ENCODE assay signal across 30 cellular contexts in genomic region chr13:83008496-83008895, GRCh38.
DNase-seq lines count a peak whose midpoint lies in the region; TF ChIP-seq lines count a peak whose summit lies in the region.
"Had no signal": no experiment of that assay in that cellular context is flagged by ENCODE, and none has a peak within 500 bp of the region (broad histone marks: within the 10 kb centered on the region; RNA-seq: fewer than 3 reads in every experiment).

No MANE protein-coding gene starts in this region.

- POLR2A ChIA-PET in MCF 10A (lab: Yijun Ruan, JAX), result no interaction called here

- no peak overlapping the region for H3K4me2 ChIP-seq in neural cell (ENCODE audit: low read length)
- H3K4me2 ChIP-seq: A549; BLaER1; BLaER1 treated with 17β-estradiol and CSF1 and Interleukin-3, amounts not matched to agents 10 nM and 100 nM had no signal

- intact Hi-C loops in MCF 10A (cut with micrococcal nuclease), result no loop called here
- intact Hi-C loops in breast epithelium (cut with DNase I; ENCODE audit: low total_unique reads), result no loop called here

- H4K20me1 ChIP-seq in neural cell (ENCODE audit: insufficient read depth), result no peaks in the 10 kb centered on the region
- H4K20me1 ChIP-seq: BLaER1; BLaER1 treated with 17β-estradiol and CSF1 and Interleukin-3, amounts not matched to agents 10 nM and 100 nM had no signal

- H3K9me3 ChIP-seq in breast epithelium (no peaks in the 10 kb centered on the region), neural cell (ENCODE audit: low read length) (no peaks in the 10 kb centered on the region)
- H3K9me3 ChIP-seq: A549, BE2C, BLaER1, Caco-2 had no signal

- no peak for TF ChIP-seq RAD21 in neural cell (conservative IDR thresholded peaks at IDR 0.05)

- no peaks in the 10 kb centered on the region for H3K27me3 Mint-ChIP-seq in MCF 10A (ENCODE audit: insufficient read depth, unreplicated experiment)
- H3K27me3 Mint-ChIP-seq: B cell; CD4-positive, alpha-beta memory T cell; CD4-positive, alpha-beta T cell; CD4-positive, CD25-positive, alpha-beta regulatory T cell; CD8-positive, alpha-beta memory T cell had no signal

- no peak for TF ChIP-seq CTCF in MCF 10A (IDR thresholded peaks at IDR 0.05; ENCODE audit: unreplicated experiment)
- no peak for TF ChIP-seq CTCF in breast epithelium (IDR thresholded peaks at IDR 0.05)
- TF ChIP-seq CTCF in neural cell (IDR thresholded peaks at IDR 0.05; ENCODE audit: poor library complexity, severe bottlenecking), result no peak

- CTCF ChIA-PET in MCF 10A (lab: Yijun Ruan, JAX), result no interaction called here

- no peaks in the 10 kb centered on the region for H3K4me1 ChIP-seq in breast epithelium
- H3K4me1 ChIP-seq: A549, BE2C, BLaER1 had no signal

- peaks cover 8% of the 10 kb centered on the region for H3K4me1 Mint-ChIP-seq in MCF 10A (ENCODE audit: insufficient read depth, unreplicated experiment)
- H3K4me1 Mint-ChIP-seq: B cell; CD14-positive monocyte; CD4-positive, alpha-beta memory T cell; CD8-positive, alpha-beta memory T cell had no signal

- H2AFZ ChIP-seq in neural cell (ENCODE audit: low read depth, low read length), result no peak overlapping the region

- no peak overlapping the region for H3K27ac ChIP-seq in breast epithelium
- H3K27ac ChIP-seq in neural cell (ENCODE audit: low read length), result no peak overlapping the region
- H3K27ac ChIP-seq: 22Rv1; A549; BLaER1; BLaER1 treated with 17β-estradiol and CSF1 and Interleukin-3, amounts not matched to agents 10 nM and 100 nM; C4-2B had no signal

- peak overlapping the region; percentile 42 for H3K27ac Mint-ChIP-seq in MCF 10A (ENCODE audit: low read depth, unreplicated experiment)
- H3K27ac Mint-ChIP-seq: B cell; CD14-positive monocyte; CD4-positive, alpha-beta memory T cell; CD4-positive, alpha-beta T cell; CD4-positive, CD25-positive, alpha-beta regulatory T cell; CD8-positive, alpha-beta memory T cell; CD8-positive, alpha-beta T cell had no signal

- H3K9me3 Mint-ChIP-seq in MCF 10A (ENCODE audit: unreplicated experiment), result no peaks in the 10 kb centered on the region

- no peaks in the 10 kb centered on the region for H3K9me2 ChIP-seq in neural cell (ENCODE audit: insufficient read depth, low read length)

- peak; percentile 94 for TF ChIP-seq EP300 in neural cell (conservative IDR thresholded peaks at IDR 0.05; ENCODE audit: poor library complexity, severe bottlenecking)

- no peak overlapping the region for H3K9ac ChIP-seq in neural cell (ENCODE audit: low read length)
- H3K9ac ChIP-seq: BLaER1; BLaER1 treated with 17β-estradiol and CSF1 and Interleukin-3, amounts not matched to agents 10 nM and 100 nM had no signal

- H3K36me3 ChIP-seq in breast epithelium (no peaks in the 10 kb centered on the region), neural cell (ENCODE audit: insufficient read depth, low read length) (no peaks in the 10 kb centered on the region)
- H3K36me3 ChIP-seq: BE2C; BLaER1; BLaER1 treated with 17β-estradiol and CSF1 and Interleukin-3, amounts not matched to agents 10 nM and 100 nM had no signal

- H3K4me3 Mint-ChIP-seq in MCF 10A (ENCODE audit: unreplicated experiment), result no peak overlapping the region
- H3K4me3 Mint-ChIP-seq: B cell; CD14-positive monocyte; CD4-positive, alpha-beta memory T cell; CD4-positive, alpha-beta T cell; CD4-positive, CD25-positive, alpha-beta regulatory T cell; CD8-positive, alpha-beta memory T cell; CD8-positive, alpha-beta T cell had no signal

- no peaks in the 10 kb centered on the region for H3F3A ChIP-seq in neural cell (ENCODE audit: insufficient read depth, low read length, poor library complexity, severe bottlenecking)

- no TSS peak for BruUV-seq in MCF 10A (replicated peaks; lab: Mats Ljungman, UMichigan)

- no peaks in the 10 kb centered on the region for H3K27me3 ChIP-seq in breast epithelium
- no peaks in the 10 kb centered on the region for H3K27me3 ChIP-seq in neural cell (ENCODE audit: insufficient read depth, low read depth, low read length)
- H3K27me3 ChIP-seq: BE2C; BLaER1; BLaER1 treated with 17β-estradiol and CSF1 and Interleukin-3, amounts not matched to agents 10 nM and 100 nM had no signal

- TF ChIP-seq POLR2A in breast epithelium (IDR thresholded peaks at IDR 0.05), result no peak

- H3K4me3 ChIP-seq in breast epithelium (no peak overlapping the region), neural cell (ENCODE audit: low read length) (no peak overlapping the region)
- H3K4me3 ChIP-seq: A549; BLaER1; BLaER1 treated with 17β-estradiol and CSF1 and Interleukin-3, amounts not matched to agents 10 nM and 100 nM had no signal

- H3K79me2 ChIP-seq in neural cell (replicated peaks; ENCODE audit: insufficient read depth, low read length), result no peaks in the 10 kb centered on the region

- DNase-seq in MCF 10A (ENCODE audit: unreplicated experiment), result no peak
- no peak for DNase-seq in breast epithelium (ENCODE audit: low spot score in 2 of 2)
- DNase-seq in midbrain (lab: John Stamatoyannopoulos, UW), result no peak
- DNase-seq: 8988T; ACHN; AML-193; BE2C; C1 segment of cervical spinal cord; Caco-2; Calu3; CD4-positive, alpha-beta memory T cell; CD4-positive, alpha-beta T cell; CD4-positive, CD25-positive, alpha-beta regulatory T cell; CD8-positive, alpha-beta memory T cell; CD8-positive, alpha-beta T cell; COR-L47; DMS 273 treated with DMSO at 0.1 percent for 48 hours; DMS153; DMS53; DMS79; DMS79 treated with DMSO at 0.1 percent for 48 hours; DND-41 had no signal

- no peaks in the 10 kb centered on the region for H3K36me3 Mint-ChIP-seq in MCF 10A (ENCODE audit: insufficient read depth, unreplicated experiment)
- H3K36me3 Mint-ChIP-seq: CD14-positive monocyte; CD4-positive, alpha-beta memory T cell; CD4-positive, CD25-positive, alpha-beta regulatory T cell; CD8-positive, alpha-beta memory T cell; CD8-positive, alpha-beta T cell had no signal

TF ChIP-seq in neural cell, 6 proteins besides CTCF, POLR2A, EP300 and RAD21:
- no peak for TF ChIP-seq EZH2 (IDR thresholded peaks at IDR 0.05; ENCODE audit: borderline replicate concordance, insufficient read depth, low read length, poor library complexity, severe bottlenecking)
- TF ChIP-seq SMC3 (conservative IDR thresholded peaks at IDR 0.05; ENCODE audit: poor library complexity), result no peak
- TF ChIP-seq POLR2AphosphoS5 (IDR thresholded peaks at IDR 0.05), result peak; percentile 88
- TF ChIP-seq TAF1 (IDR thresholded peaks at IDR 0.05; ENCODE audit: low read depth), result no peak
- TF ChIP-seq MXI1 (conservative IDR thresholded peaks at IDR 0.05; ENCODE audit: poor library complexity, severe bottlenecking), result no peak
- TF ChIP-seq REST (IDR thresholded peaks at IDR 0.05; ENCODE audit: borderline replicate concordance), result no peak
